In the genomic region with DNA sequence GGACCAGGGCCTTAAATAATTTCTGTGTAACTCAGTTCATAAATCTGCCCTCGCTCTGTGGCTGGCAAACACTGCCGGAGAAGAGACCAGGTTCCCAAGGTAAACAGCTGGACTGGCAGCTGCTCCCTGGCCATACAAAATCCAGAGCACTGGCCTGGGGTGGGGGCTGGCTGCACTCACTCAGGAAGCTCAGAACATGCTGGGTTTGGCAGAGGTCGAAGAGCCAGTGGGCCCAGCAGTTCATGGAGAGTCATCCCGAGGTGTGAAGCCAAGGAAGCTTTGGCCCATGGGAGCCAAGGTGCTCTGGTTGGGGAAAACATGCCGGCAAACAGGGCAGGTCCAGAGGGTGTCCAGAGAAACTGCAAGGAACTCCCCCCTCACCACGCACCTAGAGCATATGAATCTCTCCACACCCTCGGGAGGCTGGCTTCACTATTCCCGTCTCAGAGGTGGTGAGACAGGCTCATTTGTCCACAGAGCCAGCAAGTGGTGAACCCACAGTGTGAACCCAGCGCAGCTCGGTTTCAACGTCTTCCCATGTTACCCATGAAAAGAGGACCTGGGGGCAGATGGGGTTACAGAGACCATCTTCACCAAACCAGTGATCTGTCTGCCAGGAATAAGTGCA, we compare ENCODE assay signal across 23 cellular contexts.
DNase-seq lines count a peak whose midpoint lies in the region; ATAC-seq, FAIRE-seq and TF ChIP-seq lines count a peak whose summit lies in the region.
"Had no signal": no experiment of that assay in that cellular context is flagged by ENCODE, and none has a peak within 500 bp of the region (broad histone marks: within the 10 kb centered on the region; RNA-seq: fewer than 3 reads in every experiment).

No MANE protein-coding gene starts in this region.

- no peaks in the 10 kb centered on the region for H3K4me1 ChIP-seq in right lobe of liver
- no peaks in the 10 kb centered on the region for H3K4me1 ChIP-seq in HepG2 (ENCODE audit: insufficient read depth, low read length)
- H3K4me1 ChIP-seq in kidney (ENCODE audit: control insufficient read depth in 1 of 2, insufficient read depth in 1 of 2, low read depth in 1 of 2, low read length in 2 of 2): no peaks in the 10 kb centered on the region
- no peaks in the 10 kb centered on the region for H3K4me1 ChIP-seq in PC-3 (ENCODE audit: insufficient read depth, low read length)
- H3K4me1 ChIP-seq: BLaER1, heart left ventricle had no signal

- no peaks in the 10 kb centered on the region for H3F3A ChIP-seq in PC-3 (ENCODE audit: low read length, unreplicated experiment)

- BruUV-seq in HepG2 (replicated peaks; lab: Mats Ljungman, UMichigan) (no TSS peak), PC-3 (replicated peaks; lab: Mats Ljungman, UMichigan) (no TSS peak)

- TF ChIP-seq EP300 in HepG2 (IDR thresholded peaks at IDR 0.05; ENCODE audit: low read depth in 2 of 2, low read length in 2 of 2) (no peak), HepG2 (CRISPR knock-in tag; IDR thresholded peaks at IDR 0.05; ENCODE audit: borderline replicate concordance) (no peak)

- H3K9me2 ChIP-seq in PC-3 (replicated peaks; ENCODE audit: low read length): no peaks in the 10 kb centered on the region

- TF ChIP-seq RAD21 in HepG2 (CRISPR knock-in tag; IDR thresholded peaks at IDR 0.05): no peak

- WGBS in right lobe of liver (ENCODE audit: insufficient coverage, low coverage, low lambda C conversion rate, missing lambda C conversion rate): 69% methylated on average over 8 of the region's 11 CpGs
- 16% methylated on average over 7 of the region's 11 CpGs for WGBS in HepG2 (ENCODE audit: low lambda C conversion rate)

- TF ChIP-seq POLR2A in right lobe of liver (IDR thresholded peaks at IDR 0.05): no peak
- no peak for TF ChIP-seq POLR2A in HepG2 (IDR thresholded peaks at IDR 0.05; ENCODE audit: insufficient read depth in 1 of 2, low read depth in 2 of 2, low read length in 2 of 2)

- CTCF ChIA-PET in HepG2 (lab: Yijun Ruan, JAX; ENCODE audit: low intra/inter-chr PET ratio, low total read pairs) (no interaction called here), PC-3 (lab: Charles Lee) (no interaction called here)

- H3K9me3 ChIP-seq in right lobe of liver (no peaks in the 10 kb centered on the region), HepG2 (ENCODE audit: low read length) (no peaks in the 10 kb centered on the region), kidney (ENCODE audit: control insufficient read depth in 1 of 2, low read length in 2 of 2) (no peaks in the 10 kb centered on the region), PC-3 (ENCODE audit: low read length) (no peaks in the 10 kb centered on the region)
- H3K9me3 ChIP-seq: BLaER1, heart left ventricle had no signal

- H2AFZ ChIP-seq in HepG2 (ENCODE audit: low read length) (no peak overlapping the region), PC-3 (ENCODE audit: low read length) (no peak overlapping the region)
- H2AFZ ChIP-seq: PC-9 had no signal

- no peaks in the 10 kb centered on the region for H4K20me1 ChIP-seq in HepG2 (ENCODE audit: insufficient read depth, low read length)
- H4K20me1 ChIP-seq in PC-3 (ENCODE audit: low read length): no peaks in the 10 kb centered on the region
- H4K20me1 ChIP-seq: BLaER1 had no signal

- H3K36me3 ChIP-seq in right lobe of liver (no peaks in the 10 kb centered on the region), HepG2 (replicated peaks in 1 of 2; ENCODE audit: control insufficient read depth in 1 of 2, insufficient read depth in 2 of 2, low read length in 2 of 2) (no peaks in the 10 kb centered on the region), kidney (ENCODE audit: control insufficient read depth in 1 of 2, insufficient read depth in 2 of 2, low read length in 2 of 2) (peaks cover 0 to 2% of the 10 kb centered on the region in 2 donors), PC-3 (ENCODE audit: low read depth, low read length) (no peaks in the 10 kb centered on the region)
- H3K36me3 ChIP-seq: BLaER1, heart left ventricle had no signal

- H3K9ac ChIP-seq in HepG2 (ENCODE audit: insufficient read depth, low read depth, low read length) (no peak overlapping the region), kidney (ENCODE audit: low read length in 2 of 2) (no peak overlapping the region), PC-3 (ENCODE audit: low read length) (no peak overlapping the region)
- H3K9ac ChIP-seq: BLaER1 had no signal

- intact Hi-C loops in right lobe of liver (cut with DNase I) (no loop called here), HepG2 (cut with micrococcal nuclease; ENCODE audit: unreplicated experiment) (no loop called here), kidney (cut with DNase I) (no loop called here), PC-3 (cut with micrococcal nuclease) (no loop called here)

- no peaks in the 10 kb centered on the region for H3K27me3 ChIP-seq in right lobe of liver
- H3K27me3 ChIP-seq in HepG2 (ENCODE audit: control insufficient read depth in 1 of 2, insufficient read depth in 2 of 2, low read length in 2 of 2): peaks cover 5 to 36% of the 10 kb centered on the region in 2 experiments; a peak in 3 of 5 replicates
- no peaks in the 10 kb centered on the region for H3K27me3 ChIP-seq in PC-3 (ENCODE audit: low read length)
- H3K27me3 ChIP-seq: BLaER1 had no signal

- no peak overlapping the region for H3K27ac ChIP-seq in right lobe of liver
- H3K27ac ChIP-seq in HepG2 (ENCODE audit: extremely low read length, insufficient read depth, low read length): no peak overlapping the region
- no peak overlapping the region for H3K27ac ChIP-seq in kidney (ENCODE audit: low read depth in 2 of 2, low read length in 2 of 2)
- no peak overlapping the region for H3K27ac ChIP-seq in PC-3 (ENCODE audit: low read length)
- H3K27ac ChIP-seq: BLaER1, heart left ventricle, HL-60, PC-9 had no signal

- DNase-seq in NCI-H146 (lab: John Stamatoyannopoulos, UW) (peak; percentile 15), NCI-H146 treated with DMSO at 0.1 percent for 48 hours (lab: John Stamatoyannopoulos, UW; ENCODE audit: unreplicated experiment) (no peak), right lobe of liver (peak; percentile 5 to 31 (median 26)), HepG2 (ENCODE audit: low spot score) (no peak), kidney (peak; percentile 34), NCI-H526 treated with DMSO at 0.1 percent for 48 hours (lab: John Stamatoyannopoulos, UW) (no peak), retina (no peak), PC-3 (no peak)
- DNase-seq: 8988T; anterior cingulate cortex; DMS153; effector memory CD4-positive, alpha-beta T cell; GF-D8; NCI-H2081; NCI-H510A; PC-9; stimulated activated CD4-positive, alpha-beta T cell treated with anti-CD3 and anti-CD28 coated beads, Interleukin-4, amount 100 ng/mL, for 1 hour; substantia nigra had no signal

- in situ Hi-C loops in HepG2 (cut with HindIII; ENCODE audit: extremely low pct_ligation_motif_present, low pct_unique_long_range_greater_than_20kb): no loop called here

- no peak for ATAC-seq in right lobe of liver
- ATAC-seq in HepG2: no peak
- ATAC-seq in PC-3: no peak
- ATAC-seq: HCT116, heart left ventricle had no signal

- no peak for FAIRE-seq in HepG2 (lab: Jason Lieb, UNC)
- FAIRE-seq in kidney (lab: Jason Lieb, UNC): no peak
- FAIRE-seq: GM12891 had no signal

- H3K4me2 ChIP-seq in HepG2 (ENCODE audit: low read depth, low read length) (no peak overlapping the region), PC-3 (ENCODE audit: low read length) (no peak overlapping the region)
- H3K4me2 ChIP-seq: BLaER1, PC-9 had no signal

- H3K4me3 ChIP-seq in right lobe of liver: no peak overlapping the region
- no peak overlapping the region for H3K4me3 ChIP-seq in HepG2 (replicated peaks in 1 of 3; ENCODE audit: insufficient read depth in 1 of 3, low read depth in 2 of 3, low read length in 3 of 3)
- H3K4me3 ChIP-seq in kidney (ENCODE audit: low read length in 2 of 2): no peak overlapping the region
- no peak overlapping the region for H3K4me3 ChIP-seq in PC-3 (ENCODE audit: low read length)
- H3K4me3 ChIP-seq: BLaER1, heart left ventricle, PC-9 had no signal

- POLR2A ChIA-PET in HepG2 (lab: Yijun Ruan, JAX): no interaction called here
- POLR2A ChIA-PET in PC-3 (lab: Charles Lee; ENCODE audit: unreplicated experiment): no interaction called here

- TF ChIP-seq CTCF in right lobe of liver (IDR thresholded peaks at IDR 0.05) (no peak), HepG2 (CRISPR knock-in tag; IDR thresholded peaks at IDR 0.05) (no peak), kidney (IDR thresholded peaks at IDR 0.05; ENCODE audit: borderline replicate concordance, extremely low read depth, insufficient read depth) (no peak), PC-3 (conservative IDR thresholded peaks at IDR 0.05; ENCODE audit: low read depth, low read length) (no peak)

- H3K79me2 ChIP-seq in HepG2 (ENCODE audit: insufficient read depth, low read length): no peaks in the 10 kb centered on the region
- no peaks in the 10 kb centered on the region for H3K79me2 ChIP-seq in PC-3 (ENCODE audit: low read length)

TF ChIP-seq in HepG2, 621 proteins besides CTCF, POLR2A, EP300 and RAD21:
- no peak for TF ChIP-seq SNAPC2 (CRISPR knock-in tag; IDR thresholded peaks at IDR 0.05)
- TF ChIP-seq SMC3 (IDR thresholded peaks at IDR 0.05; ENCODE audit: low read length): no peak
- TF ChIP-seq ZNF550 (CRISPR knock-in tag; IDR thresholded peaks at IDR 0.05; ENCODE audit: borderline replicate concordance): no peak
- no peak for TF ChIP-seq ZNF557 (CRISPR knock-in tag; IDR thresholded peaks at IDR 0.05)
- no peak for TF ChIP-seq ZNF883 (CRISPR knock-in tag; IDR thresholded peaks at IDR 0.05; ENCODE audit: not compliant biosample characterization)
- TF ChIP-seq TCF7 (IDR thresholded peaks at IDR 0.05; ENCODE audit: low read depth): no peak
- no peak for TF ChIP-seq ZNF577 (CRISPR knock-in tag; IDR thresholded peaks at IDR 0.05; ENCODE audit: borderline replicate concordance, low read depth)
- TF ChIP-seq ZNF709 (CRISPR knock-in tag; IDR thresholded peaks at IDR 0.05): no peak
- no peak for TF ChIP-seq CEBPG (CRISPR knock-in tag; IDR thresholded peaks at IDR 0.05)
TF ChIP-seq in HepG2: peak in this region for 0.

Comparison
In these comparisons a context has a peak if more than half of its experiments do, and no peak if none do; other contexts are left out.
1. DNase-seq: peak in NCI-H146 (single experiment), right lobe of liver (3 of 3) and kidney (single experiment); none in NCI-H146 treated with DMSO at 0.1 percent for 48 hours (single experiment), HepG2 (single experiment), NCI-H526 treated with DMSO at 0.1 percent for 48 hours (single experiment), retina (single experiment) and PC-3 (single experiment).